In the genomic region with DNA sequence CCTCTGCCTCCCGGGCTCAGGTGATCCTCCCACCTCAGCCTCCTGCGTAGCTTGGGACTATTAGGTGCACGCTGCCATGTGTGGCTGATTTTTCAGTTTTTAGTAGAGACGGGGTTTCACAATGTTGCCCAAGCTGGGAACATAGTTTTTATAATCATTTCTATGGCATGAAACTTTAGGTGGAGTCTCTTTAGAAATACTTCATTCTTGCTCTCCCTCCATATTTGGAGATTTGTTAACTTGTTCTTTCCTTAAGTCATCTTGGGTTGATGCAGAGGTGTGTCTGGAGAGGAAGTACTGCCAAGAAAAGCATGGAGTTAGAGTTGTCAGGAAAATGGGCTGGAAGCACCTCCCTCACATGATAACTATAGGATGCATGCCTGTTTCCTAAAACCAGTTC, we compare ENCODE assay signal across 27 cellular contexts. TPM values are rescaled to one million over a fixed set of nuclear protein-coding genes. Genes with fewer than 3 reads are reported as not detected.
DNase-seq lines count a peak whose midpoint lies in the region; ATAC-seq and TF ChIP-seq lines count a peak whose summit lies in the region.
"Had no signal": no experiment of that assay in that cellular context is flagged by ENCODE, and none has a peak within 500 bp of the region (broad histone marks: within the 10 kb centered on the region; RNA-seq: fewer than 3 reads in every experiment).

No MANE protein-coding gene starts in this region.

- peaks cover 97% of the 10 kb centered on the region for H3K36me3 ChIP-seq in mesodermal cell (ENCODE audit: control insufficient read depth, insufficient read depth, low read length)
- H3K36me3 ChIP-seq in aorta (ENCODE audit: control insufficient read depth in 1 of 2, insufficient read depth in 2 of 2, low read length in 1 of 2), result peaks cover 0 to 7% of the 10 kb centered on the region in 2 donors
- H3K36me3 ChIP-seq: neutrophil had no signal

- H3K4me3 ChIP-seq in coronary artery (no peak overlapping the region), mesodermal cell (ENCODE audit: extremely low read depth, insufficient read depth, low read length, poor library complexity, severe bottlenecking) (no peak overlapping the region), aorta (ENCODE audit: low read length in 2 of 2) (no peak overlapping the region)
- H3K4me3 ChIP-seq: left lung, psoas muscle, SK-N-MC had no signal

- peaks cover 19% of the 10 kb centered on the region for H3K4me1 ChIP-seq in mesodermal cell (ENCODE audit: control insufficient read depth, insufficient read depth, low read length, poor library complexity, severe bottlenecking)
- H3K4me1 ChIP-seq in aorta (ENCODE audit: control insufficient read depth in 1 of 2, insufficient read depth in 2 of 2, low read length in 2 of 2), result peaks cover 6 to 7% of the 10 kb centered on the region in 2 donors

- H3K27ac Mint-ChIP-seq in HFFc6, result peak overlapping the region; percentile 8
- H3K27ac Mint-ChIP-seq: CD4-positive, CD25-positive, alpha-beta regulatory T cell; stimulated activated naive CD8-positive, alpha-beta T cell treated with anti-CD3 and anti-CD28 coated beads, Interleukin-15, amount 100 ng/mL, for 72 hours had no signal

- H3K9me3 ChIP-seq in mesodermal cell (ENCODE audit: control insufficient read depth, low read length) (no peaks in the 10 kb centered on the region), aorta (ENCODE audit: control insufficient read depth, low read length) (no peaks in the 10 kb centered on the region)
- H3K9me3 ChIP-seq: left lung, neutrophil, psoas muscle had no signal

- peaks cover 39% of the 10 kb centered on the region for H3K36me3 Mint-ChIP-seq in HFFc6 (ENCODE audit: low read depth)

- no peak for ATAC-seq in aorta (ENCODE audit: low FRiP score)
- no peak for ATAC-seq in GM19455 (IDR thresholded peaks at IDR 0.05; ENCODE audit: unreplicated experiment)
- ATAC-seq: activated T-cell treated with anti-CD3 and anti-CD28 coated beads, Interleukin-2, amount 50 U/mL, for 4 hours; left lung; sciatic nerve; stimulated activated naive CD8-positive, alpha-beta T cell treated with anti-CD3 and anti-CD28 coated beads, Interleukin-15, amount 100 ng/mL, for 72 hours had no signal

- no peak overlapping the region for H3K4me3 Mint-ChIP-seq in HFFc6
- H3K4me3 Mint-ChIP-seq: activated T-cell treated with anti-CD3 and anti-CD28 coated beads, Interleukin-2, amount 50 U/mL, for 4 hours; CD4-positive, CD25-positive, alpha-beta regulatory T cell; stimulated activated naive CD8-positive, alpha-beta T cell treated with anti-CD3 and anti-CD28 coated beads, Interleukin-15, amount 100 ng/mL, for 72 hours had no signal

- TF ChIP-seq CTCF in HFFc6 (IDR thresholded peaks at IDR 0.05) (no peak), coronary artery (IDR thresholded peaks at IDR 0.05) (no peak), GM20000 (IDR thresholded peaks at IDR 0.05; ENCODE audit: extremely low read depth, missing control alignments) (no peak)

- 96 to 100% methylated on average over 1 to 3 of the region's 4 CpGs for WGBS in mesodermal cell (ENCODE audit: insufficient coverage in 2 of 2), 2 experiments
- WGBS in aorta, 2 donors, result 17 to 34% methylated on average over 4 of the region's 4 CpGs

- no peaks in the 10 kb centered on the region for H3K27me3 Mint-ChIP-seq in HFFc6 (ENCODE audit: insufficient read depth)

- no peaks in the 10 kb centered on the region for H3K27me3 ChIP-seq in aorta (ENCODE audit: control insufficient read depth in 1 of 2, insufficient read depth in 2 of 2, low read length in 1 of 2)
- H3K27me3 ChIP-seq: left lung had no signal

- H3K9me3 Mint-ChIP-seq in HFFc6, result no peaks in the 10 kb centered on the region
- H3K9me3 Mint-ChIP-seq: activated T-cell treated with anti-CD3 and anti-CD28 coated beads, Interleukin-2, amount 50 U/mL, for 4 hours; CD4-positive, CD25-positive, alpha-beta regulatory T cell; stimulated activated naive CD8-positive, alpha-beta T cell treated with anti-CD3 and anti-CD28 coated beads, Interleukin-15, amount 100 ng/mL, for 72 hours had no signal

- DNase-seq in HFFc6 (no peak), coronary artery (ENCODE audit: low spot score) (no peak), aorta (no peak), GM20000 (ENCODE audit: low spot score) (no peak), NCI-H128 (lab: John Stamatoyannopoulos, UW; ENCODE audit: unreplicated experiment) (no peak)
- DNase-seq: activated CD4-positive, alpha-beta T cell treated with anti-CD3 and anti-CD28 coated beads, Interleukin-2, amount 50 U/mL, for 1 hour; activated CD4-positive, CD25-positive, alpha-beta regulatory T cell; activated gamma-delta T cell; activated T-cell treated with anti-CD3 and anti-CD28 coated beads, Interleukin-2, amount 50 U/mL, for 4 hours; CD4-positive, CD25-positive, alpha-beta regulatory T cell; islet precursor cell; KBM-7; left lung; MM.1S; NCI-H1417 treated with DMSO at 0.1 percent for 48 hours; NCI-H2081; NCI-H524 treated with DMSO at 0.1 percent for 48 hours; OCI-M1; psoas muscle; stimulated activated CD4-positive, alpha-beta T cell treated with anti-CD3 and anti-CD28 coated beads, Interleukin-12 subunit alpha, Interleukin-12 subunit beta, amount 100 ng/mL, for 4 hours; stimulated activated CD4-positive, alpha-beta T cell treated with anti-CD3 and anti-CD28 coated beads, Interleukin-2, amount 100 ng/mL, for 48 hours; stimulated activated naive CD8-positive, alpha-beta T cell treated with anti-CD3 and anti-CD28 coated beads, Interleukin-15, amount 100 ng/mL, for 72 hours had no signal

- H3K4me1 Mint-ChIP-seq in HFFc6 (ENCODE audit: low read depth), result peaks cover 30% of the 10 kb centered on the region

- intact Hi-C loops in aorta (cut with DNase I), result loop anchor here (5.0 to 10.0 kb wide), 2 partner anchors 110 to 173 kb away; no protein-coding TSS in a partner anchor

- peak overlapping the region; percentile 44 to 67 for H3K27ac ChIP-seq in coronary artery
- peak overlapping the region; percentile 29 for H3K27ac ChIP-seq in mesodermal cell (ENCODE audit: low read depth, low read length, severe bottlenecking)
- H3K27ac ChIP-seq in aorta (ENCODE audit: low read depth in 1 of 2, low read length in 2 of 2), result peak overlapping the region; percentile 82 to 87
- H3K27ac ChIP-seq: left lung, neutrophil, psoas muscle, SK-N-MC had no signal

RNA-seq across cellular contexts. Expression of a gene that starts 17.4 kb away (rescaled TPM):
- total RNA-seq in HFFc6 (2021; fragmentation: NEBNext Ultra II Directional; extraction: Animal tissue kit (Norgen Biotek cat#: 25700)), result 10 to 100 TPM; 43.1 to 56.6 (median 50.1) TPM
- 103 TPM for polyA plus RNA-seq in mesodermal cell (2013, experiment 1 of 2)
- 94.7 TPM for polyA plus RNA-seq in mesodermal cell (2013, experiment 2 of 2)
- total RNA-seq in aorta, result 100 to 1,000 TPM; 183 to 194 TPM
- 10 to 100 TPM; 19.3 to 43.4 TPM for polyA plus RNA-seq in aorta

Comparison
In these comparisons a context has a peak if more than half of its experiments do, and no peak if none do; other contexts are left out.
1. H3K27ac ChIP-seq: peak in every context shown above with its lines; median percentile 84 in aorta; 56 in coronary artery; 29 in mesodermal cell.